ENCODE assay signal across 1 cellular context in the genomic region with DNA sequence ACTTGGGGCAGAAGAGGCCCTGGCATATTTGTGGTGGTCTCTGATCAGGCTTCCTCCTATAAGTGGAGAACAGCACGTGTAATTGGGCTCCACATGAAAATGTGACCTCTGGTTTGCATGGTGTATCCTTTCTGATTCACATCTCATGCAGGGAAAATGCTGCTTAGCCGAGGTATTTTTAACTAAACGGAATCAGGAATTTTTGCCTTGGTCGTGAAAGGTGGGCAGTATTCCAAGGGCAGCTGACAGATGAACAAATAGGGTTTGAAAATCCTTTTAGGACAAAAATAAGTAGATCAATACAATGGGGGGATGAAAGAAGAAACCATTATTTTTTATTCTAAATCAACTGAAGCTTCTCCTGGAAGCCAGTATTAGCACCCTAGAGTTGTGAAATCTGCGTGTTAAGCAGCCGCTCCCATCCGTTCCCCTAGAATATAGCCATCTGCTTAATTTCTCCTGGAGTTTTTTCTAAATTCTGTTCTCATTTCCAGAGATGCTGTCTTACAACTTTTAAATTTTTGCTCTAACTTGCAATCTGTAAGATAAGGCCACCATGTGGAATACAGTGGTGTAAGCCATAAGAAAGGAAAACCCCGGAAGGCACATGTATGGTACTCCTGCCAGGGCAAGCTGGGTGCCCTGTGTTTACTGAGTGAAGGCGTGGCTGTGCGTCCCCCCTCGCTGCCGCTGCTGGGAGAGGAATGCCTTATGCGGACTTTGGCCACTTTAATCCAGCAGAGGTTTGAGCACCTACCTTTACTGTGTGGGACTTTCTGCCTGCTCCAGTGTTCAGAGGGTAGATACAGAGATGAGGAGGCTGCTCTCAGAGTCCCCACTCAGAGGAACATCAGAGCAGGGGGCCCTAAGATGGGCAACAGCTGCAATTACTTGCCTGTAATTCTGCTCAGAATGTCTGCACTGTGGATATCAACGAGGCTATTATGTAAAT.
A peak's percentile ranks its signal among the peaks of the same experiment; 100 is the strongest.
TF ChIP-seq lines count a peak whose summit lies in the region.

No MANE protein-coding gene starts in this region.

TF ChIP-seq in HepG2, 621 proteins besides CTCF, POLR2A, EP300 and RAD21 (continued from another document and continues in another):
- TF ChIP-seq, protein P1, sequence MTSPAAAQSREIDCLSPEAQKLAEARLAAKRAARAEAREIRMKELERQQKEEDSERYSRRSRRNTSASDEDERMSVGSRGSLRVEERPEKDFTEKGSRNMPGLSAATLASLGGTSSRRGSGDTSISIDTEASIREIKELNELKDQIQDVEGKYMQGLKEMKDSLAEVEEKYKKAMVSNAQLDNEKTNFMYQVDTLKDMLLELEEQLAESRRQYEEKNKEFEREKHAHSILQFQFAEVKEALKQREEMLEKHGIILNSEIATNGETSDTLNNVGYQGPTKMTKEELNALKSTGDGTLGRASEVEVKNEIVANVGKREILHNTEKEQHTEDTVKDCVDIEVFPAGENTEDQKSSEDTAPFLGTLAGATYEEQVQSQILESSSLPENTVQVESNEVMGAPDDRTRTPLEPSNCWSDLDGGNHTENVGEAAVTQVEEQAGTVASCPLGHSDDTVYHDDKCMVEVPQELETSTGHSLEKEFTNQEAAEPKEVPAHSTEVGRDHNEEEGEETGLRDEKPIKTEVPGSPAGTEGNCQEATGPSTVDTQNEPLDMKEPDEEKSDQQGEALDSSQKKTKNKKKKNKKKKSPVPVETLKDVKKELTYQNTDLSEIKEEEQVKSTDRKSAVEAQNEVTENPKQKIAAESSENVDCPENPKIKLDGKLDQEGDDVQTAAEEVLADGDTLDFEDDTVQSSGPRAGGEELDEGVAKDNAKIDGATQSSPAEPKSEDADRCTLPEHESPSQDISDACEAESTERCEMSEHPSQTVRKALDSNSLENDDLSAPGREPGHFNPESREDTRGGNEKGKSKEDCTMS (CRISPR knock-in tag; conservative IDR thresholded peaks at IDR 0.05): no peak
- TF ChIP-seq PHB2 (IDR thresholded peaks at IDR 0.05; ENCODE audit: partially characterized antibody) (no peak), TBX3 (IDR thresholded peaks at IDR 0.05; ENCODE audit: borderline replicate concordance) (no peak), ZNF234 (CRISPR knock-in tag; conservative IDR thresholded peaks at IDR 0.05) (no peak), HNRNPL (IDR thresholded peaks at IDR 0.05; ENCODE audit: low read depth, low read length) (peak; percentile 82), SOX6 (IDR thresholded peaks at IDR 0.05) (no peak), SOX6 (CRISPR knock-in tag; IDR thresholded peaks at IDR 0.05) (peak; percentile 85), NONO (IDR thresholded peaks at IDR 0.05) (no peak), NONO (CRISPR knock-in tag; conservative IDR thresholded peaks at IDR 0.05) (peak; percentile 49; the same call in 1 of the 2 replicates), NCOR1 (IDR thresholded peaks at IDR 0.05; ENCODE audit: borderline replicate concordance, low read length) (peak; percentile 73; the same call in 1 of the 2 replicates), CC2D1A (CRISPR knock-in tag; IDR thresholded peaks at IDR 0.05) (peak; percentile 67; the same call in 1 of the 2 replicates), ZNF432 (CRISPR knock-in tag; IDR thresholded peaks at IDR 0.05; ENCODE audit: borderline replicate concordance) (no peak), ARNTL (CRISPR knock-in tag; IDR thresholded peaks at IDR 0.05) (peak; percentile 93), NRL (CRISPR knock-in tag; IDR thresholded peaks at IDR 0.05; ENCODE audit: borderline replicate concordance) (peak; percentile 71; the same call in 1 of the 2 replicates), FOXJ3 (CRISPR knock-in tag; IDR thresholded peaks at IDR 0.05; ENCODE audit: borderline replicate concordance) (peak; percentile 90), ZNF282 (IDR thresholded peaks at IDR 0.05; ENCODE audit: partially characterized antibody) (no peak), ZNF296 (CRISPR knock-in tag; conservative IDR thresholded peaks at IDR 0.05) (no peak), ZNF546 (CRISPR knock-in tag; conservative IDR thresholded peaks at IDR 0.05) (no peak), ADNP (CRISPR knock-in tag; IDR thresholded peaks at IDR 0.05) (no peak), GATAD1 (CRISPR knock-in tag; IDR thresholded peaks at IDR 0.05) (peak; percentile 76), ZNF501 (CRISPR knock-in tag; IDR thresholded peaks at IDR 0.05) (peak; percentile 52; the same call in 1 of the 2 replicates)
- TF ChIP-seq, protein P2, sequence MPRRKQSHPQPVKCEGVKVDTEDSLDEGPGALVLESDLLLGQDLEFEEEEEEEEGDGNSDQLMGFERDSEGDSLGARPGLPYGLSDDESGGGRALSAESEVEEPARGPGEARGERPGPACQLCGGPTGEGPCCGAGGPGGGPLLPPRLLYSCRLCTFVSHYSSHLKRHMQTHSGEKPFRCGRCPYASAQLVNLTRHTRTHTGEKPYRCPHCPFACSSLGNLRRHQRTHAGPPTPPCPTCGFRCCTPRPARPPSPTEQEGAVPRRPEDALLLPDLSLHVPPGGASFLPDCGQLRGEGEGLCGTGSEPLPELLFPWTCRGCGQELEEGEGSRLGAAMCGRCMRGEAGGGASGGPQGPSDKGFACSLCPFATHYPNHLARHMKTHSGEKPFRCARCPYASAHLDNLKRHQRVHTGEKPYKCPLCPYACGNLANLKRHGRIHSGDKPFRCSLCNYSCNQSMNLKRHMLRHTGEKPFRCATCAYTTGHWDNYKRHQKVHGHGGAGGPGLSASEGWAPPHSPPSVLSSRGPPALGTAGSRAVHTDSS (CRISPR knock-in tag; conservative IDR thresholded peaks at IDR 0.05): no peak
- TF ChIP-seq, protein P3, sequence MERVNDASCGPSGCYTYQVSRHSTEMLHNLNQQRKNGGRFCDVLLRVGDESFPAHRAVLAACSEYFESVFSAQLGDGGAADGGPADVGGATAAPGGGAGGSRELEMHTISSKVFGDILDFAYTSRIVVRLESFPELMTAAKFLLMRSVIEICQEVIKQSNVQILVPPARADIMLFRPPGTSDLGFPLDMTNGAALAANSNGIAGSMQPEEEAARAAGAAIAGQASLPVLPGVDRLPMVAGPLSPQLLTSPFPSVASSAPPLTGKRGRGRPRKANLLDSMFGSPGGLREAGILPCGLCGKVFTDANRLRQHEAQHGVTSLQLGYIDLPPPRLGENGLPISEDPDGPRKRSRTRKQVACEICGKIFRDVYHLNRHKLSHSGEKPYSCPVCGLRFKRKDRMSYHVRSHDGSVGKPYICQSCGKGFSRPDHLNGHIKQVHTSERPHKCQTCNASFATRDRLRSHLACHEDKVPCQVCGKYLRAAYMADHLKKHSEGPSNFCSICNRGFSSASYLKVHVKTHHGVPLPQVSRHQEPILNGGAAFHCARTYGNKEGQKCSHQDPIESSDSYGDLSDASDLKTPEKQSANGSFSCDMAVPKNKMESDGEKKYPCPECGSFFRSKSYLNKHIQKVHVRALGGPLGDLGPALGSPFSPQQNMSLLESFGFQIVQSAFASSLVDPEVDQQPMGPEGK (CRISPR knock-in tag; IDR thresholded peaks at IDR 0.05): peak; percentile 93
- TF ChIP-seq, protein P4, sequence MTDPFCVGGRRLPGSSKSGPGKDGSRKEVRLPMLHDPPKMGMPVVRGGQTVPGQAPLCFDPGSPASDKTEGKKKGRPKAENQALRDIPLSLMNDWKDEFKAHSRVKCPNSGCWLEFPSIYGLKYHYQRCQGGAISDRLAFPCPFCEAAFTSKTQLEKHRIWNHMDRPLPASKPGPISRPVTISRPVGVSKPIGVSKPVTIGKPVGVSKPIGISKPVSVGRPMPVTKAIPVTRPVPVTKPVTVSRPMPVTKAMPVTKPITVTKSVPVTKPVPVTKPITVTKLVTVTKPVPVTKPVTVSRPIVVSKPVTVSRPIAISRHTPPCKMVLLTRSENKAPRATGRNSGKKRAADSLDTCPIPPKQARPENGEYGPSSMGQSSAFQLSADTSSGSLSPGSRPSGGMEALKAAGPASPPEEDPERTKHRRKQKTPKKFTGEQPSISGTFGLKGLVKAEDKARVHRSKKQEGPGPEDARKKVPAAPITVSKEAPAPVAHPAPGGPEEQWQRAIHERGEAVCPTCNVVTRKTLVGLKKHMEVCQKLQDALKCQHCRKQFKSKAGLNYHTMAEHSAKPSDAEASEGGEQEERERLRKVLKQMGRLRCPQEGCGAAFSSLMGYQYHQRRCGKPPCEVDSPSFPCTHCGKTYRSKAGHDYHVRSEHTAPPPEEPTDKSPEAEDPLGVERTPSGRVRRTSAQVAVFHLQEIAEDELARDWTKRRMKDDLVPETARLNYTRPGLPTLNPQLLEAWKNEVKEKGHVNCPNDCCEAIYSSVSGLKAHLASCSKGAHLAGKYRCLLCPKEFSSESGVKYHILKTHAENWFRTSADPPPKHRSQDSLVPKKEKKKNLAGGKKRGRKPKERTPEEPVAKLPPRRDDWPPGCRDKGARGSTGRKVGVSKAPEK (CRISPR knock-in tag; IDR thresholded peaks at IDR 0.05; ENCODE audit: borderline replicate concordance): no peak
- TF ChIP-seq, protein P5, sequence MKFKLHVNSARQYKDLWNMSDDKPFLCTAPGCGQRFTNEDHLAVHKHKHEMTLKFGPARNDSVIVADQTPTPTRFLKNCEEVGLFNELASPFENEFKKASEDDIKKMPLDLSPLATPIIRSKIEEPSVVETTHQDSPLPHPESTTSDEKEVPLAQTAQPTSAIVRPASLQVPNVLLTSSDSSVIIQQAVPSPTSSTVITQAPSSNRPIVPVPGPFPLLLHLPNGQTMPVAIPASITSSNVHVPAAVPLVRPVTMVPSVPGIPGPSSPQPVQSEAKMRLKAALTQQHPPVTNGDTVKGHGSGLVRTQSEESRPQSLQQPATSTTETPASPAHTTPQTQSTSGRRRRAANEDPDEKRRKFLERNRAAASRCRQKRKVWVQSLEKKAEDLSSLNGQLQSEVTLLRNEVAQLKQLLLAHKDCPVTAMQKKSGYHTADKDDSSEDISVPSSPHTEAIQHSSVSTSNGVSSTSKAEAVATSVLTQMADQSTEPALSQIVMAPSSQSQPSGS (CRISPR knock-in tag; IDR thresholded peaks at IDR 0.05): peak; percentile 81
- TF ChIP-seq, protein P6, sequence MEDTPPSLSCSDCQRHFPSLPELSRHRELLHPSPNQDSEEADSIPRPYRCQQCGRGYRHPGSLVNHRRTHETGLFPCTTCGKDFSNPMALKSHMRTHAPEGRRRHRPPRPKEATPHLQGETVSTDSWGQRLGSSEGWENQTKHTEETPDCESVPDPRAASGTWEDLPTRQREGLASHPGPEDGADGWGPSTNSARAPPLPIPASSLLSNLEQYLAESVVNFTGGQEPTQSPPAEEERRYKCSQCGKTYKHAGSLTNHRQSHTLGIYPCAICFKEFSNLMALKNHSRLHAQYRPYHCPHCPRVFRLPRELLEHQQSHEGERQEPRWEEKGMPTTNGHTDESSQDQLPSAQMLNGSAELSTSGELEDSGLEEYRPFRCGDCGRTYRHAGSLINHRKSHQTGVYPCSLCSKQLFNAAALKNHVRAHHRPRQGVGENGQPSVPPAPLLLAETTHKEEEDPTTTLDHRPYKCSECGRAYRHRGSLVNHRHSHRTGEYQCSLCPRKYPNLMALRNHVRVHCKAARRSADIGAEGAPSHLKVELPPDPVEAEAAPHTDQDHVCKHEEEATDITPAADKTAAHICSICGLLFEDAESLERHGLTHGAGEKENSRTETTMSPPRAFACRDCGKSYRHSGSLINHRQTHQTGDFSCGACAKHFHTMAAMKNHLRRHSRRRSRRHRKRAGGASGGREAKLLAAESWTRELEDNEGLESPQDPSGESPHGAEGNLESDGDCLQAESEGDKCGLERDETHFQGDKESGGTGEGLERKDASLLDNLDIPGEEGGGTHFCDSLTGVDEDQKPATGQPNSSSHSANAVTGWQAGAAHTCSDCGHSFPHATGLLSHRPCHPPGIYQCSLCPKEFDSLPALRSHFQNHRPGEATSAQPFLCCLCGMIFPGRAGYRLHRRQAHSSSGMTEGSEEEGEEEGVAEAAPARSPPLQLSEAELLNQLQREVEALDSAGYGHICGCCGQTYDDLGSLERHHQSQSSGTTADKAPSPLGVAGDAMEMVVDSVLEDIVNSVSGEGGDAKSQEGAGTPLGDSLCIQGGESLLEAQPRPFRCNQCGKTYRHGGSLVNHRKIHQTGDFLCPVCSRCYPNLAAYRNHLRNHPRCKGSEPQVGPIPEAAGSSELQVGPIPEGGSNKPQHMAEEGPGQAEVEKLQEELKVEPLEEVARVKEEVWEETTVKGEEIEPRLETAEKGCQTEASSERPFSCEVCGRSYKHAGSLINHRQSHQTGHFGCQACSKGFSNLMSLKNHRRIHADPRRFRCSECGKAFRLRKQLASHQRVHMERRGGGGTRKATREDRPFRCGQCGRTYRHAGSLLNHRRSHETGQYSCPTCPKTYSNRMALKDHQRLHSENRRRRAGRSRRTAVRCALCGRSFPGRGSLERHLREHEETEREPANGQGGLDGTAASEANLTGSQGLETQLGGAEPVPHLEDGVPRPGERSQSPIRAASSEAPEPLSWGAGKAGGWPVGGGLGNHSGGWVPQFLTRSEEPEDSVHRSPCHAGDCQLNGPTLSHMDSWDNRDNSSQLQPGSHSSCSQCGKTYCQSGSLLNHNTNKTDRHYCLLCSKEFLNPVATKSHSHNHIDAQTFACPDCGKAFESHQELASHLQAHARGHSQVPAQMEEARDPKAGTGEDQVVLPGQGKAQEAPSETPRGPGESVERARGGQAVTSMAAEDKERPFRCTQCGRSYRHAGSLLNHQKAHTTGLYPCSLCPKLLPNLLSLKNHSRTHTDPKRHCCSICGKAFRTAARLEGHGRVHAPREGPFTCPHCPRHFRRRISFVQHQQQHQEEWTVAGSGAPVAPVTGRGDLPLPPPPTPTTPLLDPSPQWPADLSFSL (CRISPR knock-in tag; IDR thresholded peaks at IDR 0.05): no peak
- TF ChIP-seq, protein P7, sequence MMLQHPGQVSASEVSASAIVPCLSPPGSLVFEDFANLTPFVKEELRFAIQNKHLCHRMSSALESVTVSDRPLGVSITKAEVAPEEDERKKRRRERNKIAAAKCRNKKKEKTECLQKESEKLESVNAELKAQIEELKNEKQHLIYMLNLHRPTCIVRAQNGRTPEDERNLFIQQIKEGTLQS (CRISPR knock-in tag; IDR thresholded peaks at IDR 0.05): no peak
- TF ChIP-seq, protein P8, sequence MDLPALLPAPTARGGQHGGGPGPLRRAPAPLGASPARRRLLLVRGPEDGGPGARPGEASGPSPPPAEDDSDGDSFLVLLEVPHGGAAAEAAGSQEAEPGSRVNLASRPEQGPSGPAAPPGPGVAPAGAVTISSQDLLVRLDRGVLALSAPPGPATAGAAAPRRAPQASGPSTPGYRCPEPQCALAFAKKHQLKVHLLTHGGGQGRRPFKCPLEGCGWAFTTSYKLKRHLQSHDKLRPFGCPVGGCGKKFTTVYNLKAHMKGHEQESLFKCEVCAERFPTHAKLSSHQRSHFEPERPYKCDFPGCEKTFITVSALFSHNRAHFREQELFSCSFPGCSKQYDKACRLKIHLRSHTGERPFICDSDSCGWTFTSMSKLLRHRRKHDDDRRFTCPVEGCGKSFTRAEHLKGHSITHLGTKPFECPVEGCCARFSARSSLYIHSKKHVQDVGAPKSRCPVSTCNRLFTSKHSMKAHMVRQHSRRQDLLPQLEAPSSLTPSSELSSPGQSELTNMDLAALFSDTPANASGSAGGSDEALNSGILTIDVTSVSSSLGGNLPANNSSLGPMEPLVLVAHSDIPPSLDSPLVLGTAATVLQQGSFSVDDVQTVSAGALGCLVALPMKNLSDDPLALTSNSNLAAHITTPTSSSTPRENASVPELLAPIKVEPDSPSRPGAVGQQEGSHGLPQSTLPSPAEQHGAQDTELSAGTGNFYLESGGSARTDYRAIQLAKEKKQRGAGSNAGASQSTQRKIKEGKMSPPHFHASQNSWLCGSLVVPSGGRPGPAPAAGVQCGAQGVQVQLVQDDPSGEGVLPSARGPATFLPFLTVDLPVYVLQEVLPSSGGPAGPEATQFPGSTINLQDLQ (CRISPR knock-in tag; IDR thresholded peaks at IDR 0.05): 0 out of 2 replicates have a peak, but pooled peaks have one; percentile 62
- TF ChIP-seq, protein P9, sequence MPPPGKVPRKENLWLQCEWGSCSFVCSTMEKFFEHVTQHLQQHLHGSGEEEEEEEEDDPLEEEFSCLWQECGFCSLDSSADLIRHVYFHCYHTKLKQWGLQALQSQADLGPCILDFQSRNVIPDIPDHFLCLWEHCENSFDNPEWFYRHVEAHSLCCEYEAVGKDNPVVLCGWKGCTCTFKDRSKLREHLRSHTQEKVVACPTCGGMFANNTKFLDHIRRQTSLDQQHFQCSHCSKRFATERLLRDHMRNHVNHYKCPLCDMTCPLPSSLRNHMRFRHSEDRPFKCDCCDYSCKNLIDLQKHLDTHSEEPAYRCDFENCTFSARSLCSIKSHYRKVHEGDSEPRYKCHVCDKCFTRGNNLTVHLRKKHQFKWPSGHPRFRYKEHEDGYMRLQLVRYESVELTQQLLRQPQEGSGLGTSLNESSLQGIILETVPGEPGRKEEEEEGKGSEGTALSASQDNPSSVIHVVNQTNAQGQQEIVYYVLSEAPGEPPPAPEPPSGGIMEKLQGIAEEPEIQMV (CRISPR knock-in tag; IDR thresholded peaks at IDR 0.05; ENCODE audit: low read depth): peak; percentile 82; the same call in 1 of the 2 replicates
